In genomic region chr18:23998018-23998417, GRCh38 we compare ENCODE assay signal across 1 cellular context.
TF ChIP-seq lines count a peak whose summit lies in the region.

No MANE protein-coding gene starts in this region.

TF ChIP-seq in GM12878, 131 proteins besides CTCF, POLR2A, EP300 and RAD21 (continued from another document):
- TF ChIP-seq SMAD5 (IDR thresholded peaks at IDR 0.05; ENCODE audit: low read depth): no peak
- no peak for TF ChIP-seq PRDM15 (CRISPR knock-in tag; IDR thresholded peaks at IDR 0.05)
- TF ChIP-seq, protein P1, sequence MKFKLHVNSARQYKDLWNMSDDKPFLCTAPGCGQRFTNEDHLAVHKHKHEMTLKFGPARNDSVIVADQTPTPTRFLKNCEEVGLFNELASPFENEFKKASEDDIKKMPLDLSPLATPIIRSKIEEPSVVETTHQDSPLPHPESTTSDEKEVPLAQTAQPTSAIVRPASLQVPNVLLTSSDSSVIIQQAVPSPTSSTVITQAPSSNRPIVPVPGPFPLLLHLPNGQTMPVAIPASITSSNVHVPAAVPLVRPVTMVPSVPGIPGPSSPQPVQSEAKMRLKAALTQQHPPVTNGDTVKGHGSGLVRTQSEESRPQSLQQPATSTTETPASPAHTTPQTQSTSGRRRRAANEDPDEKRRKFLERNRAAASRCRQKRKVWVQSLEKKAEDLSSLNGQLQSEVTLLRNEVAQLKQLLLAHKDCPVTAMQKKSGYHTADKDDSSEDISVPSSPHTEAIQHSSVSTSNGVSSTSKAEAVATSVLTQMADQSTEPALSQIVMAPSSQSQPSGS (IDR thresholded peaks at IDR 0.05; ENCODE audit: low read length): no peak
- no peak for TF ChIP-seq CHD2 (IDR thresholded peaks at IDR 0.05; ENCODE audit: borderline replicate concordance, low read depth, low read length)
- TF ChIP-seq ELK1 (IDR thresholded peaks at IDR 0.05; ENCODE audit: low read depth, low read length): no peak
- no peak for TF ChIP-seq SP1 (IDR thresholded peaks at IDR 0.05; ENCODE audit: low read depth, low read length)
- TF ChIP-seq JUND (IDR thresholded peaks at IDR 0.05; ENCODE audit: low read depth, low read length): no peak
